In genomic region chr3:50971487-50971924, GRCh38 we compare ENCODE assay signal across 8 cellular contexts.
DNase-seq lines count a peak whose midpoint lies in the region; ATAC-seq and TF ChIP-seq lines count a peak whose summit lies in the region.

No MANE protein-coding gene starts in this region.

- no peaks in the 10 kb centered on the region for H3K9me3 ChIP-seq in SJCRH30 (replicated peaks)
- no peaks in the 10 kb centered on the region for H3K9me3 ChIP-seq in adrenal gland (replicated peaks in 1 of 3)

- H3K36me3 Mint-ChIP-seq in CD14-positive monocyte, result no peaks in the 10 kb centered on the region

- TF ChIP-seq CTCF in CD14-positive monocyte (IDR thresholded peaks at IDR 0.05) (peak; percentile 93), LNCaP clone FGC (IDR thresholded peaks at IDR 0.05; ENCODE audit: control insufficient read depth, extremely low read depth, insufficient read depth) (peak; percentile 97), adrenal gland (IDR thresholded peaks at IDR 0.05) (peak; percentile 48 to 81 (median 74))

- H3K27me3 ChIP-seq in SJCRH30 (no peaks in the 10 kb centered on the region), adrenal gland (no peaks in the 10 kb centered on the region)

- no peak for DNase-seq in CD14-positive monocyte (ENCODE audit: low spot score)
- peak; percentile 61 for DNase-seq in LNCaP clone FGC (ENCODE audit: low read depth)
- peak; percentile 32 to 68 for DNase-seq in SJCRH30
- peak; percentile 28 to 64 (median 48) for DNase-seq in adrenal gland
- DNase-seq in iris pigment epithelial cell (ENCODE audit: low read depth), result peak; percentile 54
- DNase-seq in stimulated activated CD4-positive, alpha-beta T cell treated with anti-CD3 and anti-CD28 coated beads, TNF-alpha, amount 100 ng/mL, for 24 hours (ENCODE audit: low read depth in 3 of 3), result peak; percentile 16 to 24 (median 18)

- H3K4me3 ChIP-seq in LNCaP clone FGC (ENCODE audit: low read depth, low read length) (no peak overlapping the region), SJCRH30 (no peak overlapping the region), adrenal gland (no peak overlapping the region)

- no peak overlapping the region for H3K4me3 Mint-ChIP-seq in CD14-positive monocyte

- peaks cover 0 to 1% (median 0%) of the 10 kb centered on the region in 3 donors for H3K27me3 Mint-ChIP-seq in CD14-positive monocyte (ENCODE audit: low read depth in 3 of 3)

- H3K4me1 Mint-ChIP-seq in CD14-positive monocyte, result peaks cover 2% of the 10 kb centered on the region

- WGBS in adrenal gland, 4 donors, result 5 to 10% (median 6%) methylated on average over 3 of the region's 3 CpGs

- TF ChIP-seq POLR2A in adrenal gland (IDR thresholded peaks at IDR 0.05), result no peak

- H3K4me1 ChIP-seq in SJCRH30 (no peaks in the 10 kb centered on the region), adrenal gland (replicated peaks in 1 of 2) (no peaks in the 10 kb centered on the region)

- peaks cover 0 to 5% (median 4%) of the 10 kb centered on the region in 7 donors for H3K9me3 Mint-ChIP-seq in CD14-positive monocyte

- no peak overlapping the region for H3K27ac ChIP-seq in SJCRH30
- H3K27ac ChIP-seq in adrenal gland, result no peak overlapping the region

- H3K27ac Mint-ChIP-seq in CD14-positive monocyte, result peak overlapping the region in 1 of 7 donors; percentile 57

- peak; percentile 66 for ATAC-seq in GM19324 (IDR thresholded peaks at IDR 0.05; ENCODE audit: low FRiP score, unreplicated experiment)
- ATAC-seq in HG02642 (IDR thresholded peaks at IDR 0.05; ENCODE audit: poor library complexity, unreplicated experiment), result no peak

- intact Hi-C loops in CD14-positive monocyte (cut with micrococcal nuclease) (loop anchor here in 1 of 2 donors (10.0 kb wide), 1 partner anchor 403 kb away; no protein-coding TSS in a partner anchor), adrenal gland (cut with DNase I) (no loop called here)

- no peaks in the 10 kb centered on the region for H3K36me3 ChIP-seq in SJCRH30
- no peaks in the 10 kb centered on the region for H3K36me3 ChIP-seq in adrenal gland (replicated peaks in 1 of 2)
